30 cellular contexts compared by ENCODE assay signal in the genomic region with DNA sequence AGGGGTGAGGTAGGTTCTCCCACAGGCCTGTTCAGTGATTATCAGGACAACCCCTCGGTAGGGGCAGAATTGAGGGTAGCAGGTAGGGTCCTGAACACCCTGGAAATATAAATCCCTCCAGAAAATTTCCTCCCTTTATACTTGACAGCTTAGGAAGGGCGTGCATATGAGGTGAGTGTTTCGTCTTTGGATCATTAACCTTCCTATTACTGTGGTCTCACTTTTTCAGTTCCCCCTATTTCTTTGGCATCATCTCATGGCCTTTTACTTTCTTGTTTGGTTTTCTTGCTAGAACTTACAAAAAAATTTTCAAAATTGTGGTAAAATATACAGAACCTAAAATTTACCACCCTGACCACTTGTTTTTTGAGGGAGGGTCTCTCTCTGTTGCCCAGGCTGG.
"Had no signal": no experiment of that assay in that cellular context is flagged by ENCODE, and none has a peak within 500 bp of the region (broad histone marks: within the 10 kb centered on the region; RNA-seq: fewer than 3 reads in every experiment).

No MANE protein-coding gene starts in this region.

- H3K4me1 Mint-ChIP-seq: activated CD4-positive, alpha-beta memory T cell treated with anti-CD3 and anti-CD28 coated beads, Interleukin-2, amount 10 ng/mL, durations not matched to agents 7 days and 5 days; activated CD4-positive, alpha-beta T cell treated with anti-CD3 and anti-CD28 coated beads for 36 hours had no signal

- ATAC-seq: activated CD4-positive, alpha-beta T cell treated with anti-CD3 and anti-CD28 coated beads for 36 hours; activated T-cell treated with anti-CD3 and anti-CD28 coated beads, Interleukin-2, amount 50 U/mL, for 72 hours; effector memory CD8-positive, alpha-beta T cell; heart left ventricle; T-helper 17 cell had no signal

- DNase-seq: activated CD4-positive, alpha-beta memory T cell treated with anti-CD3 and anti-CD28 coated beads, Interleukin-2, amount 10 ng/mL, durations not matched to agents 7 days and 5 days; activated CD4-positive, alpha-beta T cell treated with anti-CD3 and anti-CD28 coated beads for 36 hours; activated CD4-positive, alpha-beta T cell treated with anti-CD3 and anti-CD28 coated beads, Interleukin-2, amount 10 ng/mL, durations not matched to agents 24 days and 14 days; activated CD4-positive, alpha-beta T cell treated with anti-CD3 and anti-CD28 coated beads, Interleukin-2, amount 50 U/mL, for 4 hours; activated CD4-positive, CD25-positive, alpha-beta regulatory T cell; activated CD4-positive, CD25-positive, alpha-beta regulatory T cell treated with anti-CD3 and anti-CD28 coated beads, Interleukin-2, amount 50 U/mL, for 72 hours; activated CD8-positive, alpha-beta memory T cell treated with anti-CD3 and anti-CD28 coated beads, Interleukin-2, amount 50 U/mL, for 48 hours; activated gamma-delta T cell treated with Interleukin-2 at 50 U/mL for 16 hours; activated naive CD4-positive, alpha-beta T cell treated with anti-CD3 and anti-CD28 coated beads, Interleukin-2, amount 50 U/mL, for 16 hours; activated naive CD4-positive, alpha-beta T cell treated with Interleukin-2 at 50 U/mL for 16 hours; activated T-cell treated with anti-CD3 and anti-CD28 coated beads for 4 hours; activated T-cell treated with anti-CD3 and anti-CD28 coated beads, Interleukin-2, amount 50 U/mL, for 24 hours; activated T-cell treated with anti-CD3 and anti-CD28 coated beads, Interleukin-2, amount 50 U/mL, for 72 hours; amniotic stem cell; anterior cingulate cortex; brain microvascular endothelial cell; caudate nucleus; cortex of kidney; dermis blood vessel endothelial cell; effector CD4-positive, alpha-beta T cell; effector memory CD8-positive, alpha-beta T cell; foreskin fibroblast; hypothalamus; T-helper 17 cell had no signal

- H3K27ac ChIP-seq: brain microvascular endothelial cell, epithelial cell of prostate, heart left ventricle had no signal

- H3K27me3 Mint-ChIP-seq: activated CD4-positive, alpha-beta T cell treated with anti-CD3 and anti-CD28 coated beads for 36 hours; activated naive CD8-positive, alpha-beta T cell; activated T-cell treated with anti-CD3 and anti-CD28 coated beads, Interleukin-2, amount 50 U/mL, for 24 hours; T-helper 17 cell had no signal

- FAIRE-seq: astrocyte, colon, frontal cortex had no signal

- H3K27me3 ChIP-seq: brain microvascular endothelial cell, heart left ventricle had no signal

- H3K4me3 Mint-ChIP-seq: activated CD4-positive, alpha-beta memory T cell treated with anti-CD3 and anti-CD28 coated beads, Interleukin-2, amount 10 ng/mL, durations not matched to agents 7 days and 5 days; activated CD4-positive, alpha-beta T cell treated with anti-CD3 and anti-CD28 coated beads for 36 hours; activated CD4-positive, alpha-beta T cell treated with anti-CD3 and anti-CD28 coated beads, Interleukin-2, amount 10 ng/mL, durations not matched to agents 24 days and 14 days; activated naive CD8-positive, alpha-beta T cell; activated T-cell treated with anti-CD3 and anti-CD28 coated beads, Interleukin-2, amount 50 U/mL, for 24 hours; activated T-cell treated with anti-CD3 and anti-CD28 coated beads, Interleukin-2, amount 50 U/mL, for 72 hours; effector memory CD8-positive, alpha-beta T cell; T-helper 17 cell had no signal

- H3K9me3 ChIP-seq: heart left ventricle had no signal

- H3K36me3 ChIP-seq: brain microvascular endothelial cell, heart left ventricle had no signal

- H3K27ac Mint-ChIP-seq: activated CD4-positive, alpha-beta memory T cell treated with anti-CD3 and anti-CD28 coated beads, Interleukin-2, amount 10 ng/mL, durations not matched to agents 7 days and 5 days; activated CD4-positive, alpha-beta T cell treated with anti-CD3 and anti-CD28 coated beads for 36 hours; activated CD4-positive, alpha-beta T cell treated with anti-CD3 and anti-CD28 coated beads, Interleukin-2, amount 10 ng/mL, durations not matched to agents 24 days and 14 days; activated naive CD8-positive, alpha-beta T cell; activated T-cell treated with anti-CD3 and anti-CD28 coated beads, Interleukin-2, amount 50 U/mL, for 24 hours; activated T-cell treated with anti-CD3 and anti-CD28 coated beads, Interleukin-2, amount 50 U/mL, for 72 hours; effector memory CD8-positive, alpha-beta T cell; T-helper 17 cell had no signal

- H3K4me3 ChIP-seq: heart left ventricle had no signal

- H3K9me3 Mint-ChIP-seq: activated CD4-positive, alpha-beta memory T cell treated with anti-CD3 and anti-CD28 coated beads, Interleukin-2, amount 10 ng/mL, durations not matched to agents 7 days and 5 days; activated CD4-positive, alpha-beta T cell treated with anti-CD3 and anti-CD28 coated beads, Interleukin-2, amount 10 ng/mL, durations not matched to agents 24 days and 14 days; activated T-cell treated with anti-CD3 and anti-CD28 coated beads, Interleukin-2, amount 50 U/mL, for 24 hours; activated T-cell treated with anti-CD3 and anti-CD28 coated beads, Interleukin-2, amount 50 U/mL, for 72 hours; effector memory CD8-positive, alpha-beta T cell had no signal
